ENCODE assay signal across 15 cellular contexts in the genomic region with DNA sequence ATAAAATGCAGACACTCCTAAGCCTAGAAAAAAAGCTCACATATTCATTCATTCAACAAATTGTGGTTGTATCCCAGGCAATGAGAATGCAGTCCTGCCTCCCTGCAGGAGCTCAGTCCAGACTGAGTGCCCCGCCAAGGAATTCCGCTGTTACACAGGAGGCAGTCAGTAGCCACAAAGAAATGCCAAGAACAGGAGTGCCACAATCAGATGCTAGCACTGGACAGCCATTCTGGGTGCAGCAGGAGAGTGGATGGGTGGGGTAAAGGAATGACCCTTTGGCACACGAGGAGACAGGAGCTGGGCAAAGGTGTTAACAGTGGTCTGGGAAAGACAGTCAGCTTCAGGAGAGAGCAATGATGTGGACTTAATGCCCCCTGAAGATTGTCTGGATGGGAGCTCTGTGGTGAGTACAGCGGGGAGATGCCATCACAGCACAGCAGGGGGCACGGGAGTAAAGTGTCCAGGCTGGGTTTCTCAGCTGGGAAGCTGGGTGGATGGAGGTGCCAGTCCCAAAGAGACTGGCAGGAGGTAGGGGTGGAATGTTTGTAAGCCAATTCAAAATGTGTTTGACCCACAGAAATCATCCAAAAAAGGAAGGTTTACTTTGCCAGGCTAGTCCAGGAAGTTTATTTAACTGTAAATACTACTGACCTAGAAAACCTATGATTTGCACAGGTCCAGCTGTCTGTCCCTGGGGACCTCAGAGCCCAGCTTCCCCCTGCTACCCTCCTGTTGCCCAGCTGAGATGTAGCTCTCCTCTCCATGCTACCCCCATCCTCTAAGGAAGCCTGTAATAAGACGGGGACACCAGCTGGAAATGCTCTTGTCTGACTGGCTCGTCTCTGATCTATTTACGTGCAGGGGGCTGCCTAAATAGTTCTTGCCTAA.
DNase-seq lines count a peak whose midpoint lies in the region; ATAC-seq and TF ChIP-seq lines count a peak whose summit lies in the region.
"Had no signal": no experiment of that assay in that cellular context is flagged by ENCODE, and none has a peak within 500 bp of the region (broad histone marks: within the 10 kb centered on the region; RNA-seq: fewer than 3 reads in every experiment).

No MANE protein-coding gene starts in this region.

- no peaks in the 10 kb centered on the region for H3K9me3 ChIP-seq in right lobe of liver
- H3K9me3 ChIP-seq: neutrophil, Peyer's patch had no signal

- TF ChIP-seq POLR2A in right lobe of liver (IDR thresholded peaks at IDR 0.05) = no peak

- in situ Hi-C loops in ACHN (cut with HindIII; ENCODE audit: low pct_ligation_motif_present, low pct_unique_long_range_greater_than_20kb, low sequenced_read_pairs) = no loop called here
- in situ Hi-C loops in astrocyte of the cerebellum (cut with HindIII; ENCODE audit: low sequenced_read_pairs) = no loop called here

- intact Hi-C loops in right lobe of liver (cut with DNase I) = no loop called here

- H3K27me3 ChIP-seq in right lobe of liver = no peaks in the 10 kb centered on the region
- H3K27me3 ChIP-seq: BLaER1 treated with 17β-estradiol and CSF1 and Interleukin-3, amounts not matched to agents 10 nM and 100 nM; neutrophil; Peyer's patch had no signal

- TF ChIP-seq RAD21 in Ishikawa (IDR thresholded peaks at IDR 0.05; ENCODE audit: low read depth) = no peak

- H3K27ac ChIP-seq in right lobe of liver = peak overlapping the region; percentile 37 to 64 (median 58)
- H3K27ac ChIP-seq: BLaER1 treated with 17β-estradiol and CSF1 and Interleukin-3, amounts not matched to agents 10 nM and 100 nM; neutrophil; Peyer's patch had no signal

- ATAC-seq in right lobe of liver (peak; percentile 64 to 69 (median 68)), HG03521 (IDR thresholded peaks at IDR 0.05; ENCODE audit: unreplicated experiment) (no peak)
- ATAC-seq: activated CD4-positive, CD25-positive, alpha-beta regulatory T cell treated with anti-CD3 and anti-CD28 coated beads, Interleukin-2, amount 50 U/mL, for 24 hours had no signal

- peak; percentile 15 for DNase-seq in ACHN
- peak; percentile 35 for DNase-seq in astrocyte of the cerebellum (ENCODE audit: low read depth)
- DNase-seq in right lobe of liver = no peak
- no peak for DNase-seq in NCI-H345 treated with DMSO at 0.1 percent for 48 hours (lab: John Stamatoyannopoulos, UW; ENCODE audit: unreplicated experiment)
- DNase-seq in RKO (ENCODE audit: low spot score) = no peak
- no peak for DNase-seq in GM03348 (ENCODE audit: low spot score)
- DNase-seq: activated effector memory CD4-positive, alpha-beta T cell treated with anti-CD3 and anti-CD28 coated beads, Interleukin-2, amount 50 U/mL, for 16 hours; NCI-H187; Peyer's patch; stimulated activated CD4-positive, alpha-beta T cell treated with anti-CD3 and anti-CD28 coated beads, Interleukin-2, amount 100 ng/mL, for 48 hours had no signal

- TF ChIP-seq CTCF in astrocyte of the cerebellum (IDR thresholded peaks at IDR 0.05; ENCODE audit: low read depth, low read length, missing control alignments) (no peak), right lobe of liver (IDR thresholded peaks at IDR 0.05) (peak in 1 of 4 donors; percentile 18)

- H3K4me1 ChIP-seq in right lobe of liver = peaks cover 0 to 37% (median 17%) of the 10 kb centered on the region in 4 donors
- H3K4me1 ChIP-seq: Peyer's patch had no signal

- H3K4me3 ChIP-seq in astrocyte of the cerebellum (ENCODE audit: low read depth, low read length) = no peak overlapping the region
- H3K4me3 ChIP-seq in right lobe of liver = no peak overlapping the region
- H3K4me3 ChIP-seq: BLaER1 treated with 17β-estradiol and CSF1 and Interleukin-3, amounts not matched to agents 10 nM and 100 nM; Peyer's patch had no signal

- TF ChIP-seq EP300 in Ishikawa (IDR thresholded peaks at IDR 0.05; ENCODE audit: borderline replicate concordance) = no peak

- WGBS in right lobe of liver (ENCODE audit: insufficient coverage, low coverage, low lambda C conversion rate, missing lambda C conversion rate) = 47% methylated on average over 4 of the region's 8 CpGs

- H3K36me3 ChIP-seq in right lobe of liver = no peaks in the 10 kb centered on the region
- H3K36me3 ChIP-seq: neutrophil had no signal

TF ChIP-seq in Ishikawa, 13 proteins besides CTCF, POLR2A, EP300 and RAD21:
- TF ChIP-seq TEAD4 (IDR thresholded peaks at IDR 0.05) (peak; percentile 64), CREB1 (IDR thresholded peaks at IDR 0.05; ENCODE audit: low read depth) (no peak), EGR1 (IDR thresholded peaks at IDR 0.05) (no peak)

Comparison
In these comparisons a context has a peak if more than half of its experiments do, and no peak if none do; other contexts are left out.
1. DNase-seq: peak in ACHN (single experiment) and astrocyte of the cerebellum (single experiment); none in right lobe of liver (0 of 3), NCI-H345 treated with DMSO at 0.1 percent for 48 hours (single experiment), RKO (single experiment) and GM03348 (single experiment).